ENCODE assay signal across 15 cellular contexts in the genomic region with DNA sequence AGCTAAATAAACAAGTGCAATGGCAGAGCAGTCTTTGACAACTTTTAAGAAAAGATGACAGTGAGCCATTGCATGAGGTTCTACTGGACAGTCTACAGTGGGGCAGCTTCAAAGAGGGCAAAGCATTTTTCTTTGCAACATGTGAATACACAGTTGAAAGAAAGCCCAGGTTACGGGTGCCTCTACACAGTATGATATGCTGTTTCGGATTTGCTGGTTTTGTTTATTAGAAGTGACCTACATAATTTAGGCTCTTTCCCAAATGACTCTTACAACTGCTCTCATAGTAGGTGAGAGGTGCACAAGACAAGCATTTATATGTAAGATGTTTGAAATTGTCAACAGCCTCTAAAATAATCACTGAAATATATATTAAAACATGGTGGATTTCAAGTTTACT.
DNase-seq lines count a peak whose midpoint lies in the region; FAIRE-seq and TF ChIP-seq lines count a peak whose summit lies in the region.
"Had no signal": no experiment of that assay in that cellular context is flagged by ENCODE, and none has a peak within 500 bp of the region (broad histone marks: within the 10 kb centered on the region; RNA-seq: fewer than 3 reads in every experiment).

No MANE protein-coding gene starts in this region.

- H3K36me3 Mint-ChIP-seq in endothelial cell (ENCODE audit: low read depth, unreplicated experiment), result peaks cover 9% of the 10 kb centered on the region
- no peaks in the 10 kb centered on the region for H3K36me3 Mint-ChIP-seq in activated naive CD4-positive, alpha-beta T cell treated with anti-CD3 and anti-CD28 coated beads for 36 hours (ENCODE audit: low read depth)
- H3K36me3 Mint-ChIP-seq: T-cell had no signal

- peaks cover 52% of the 10 kb centered on the region for H3F3A ChIP-seq in MM.1S (ENCODE audit: insufficient read depth, low read length)

- no peaks in the 10 kb centered on the region for H3K9me3 ChIP-seq in BLaER1 treated with 17β-estradiol and CSF1 and Interleukin-3, amounts not matched to agents 10 nM and 100 nM (replicated peaks in 1 of 11)
- H3K9me3 ChIP-seq in MM.1S (replicated peaks; ENCODE audit: insufficient read depth, low read length), result no peaks in the 10 kb centered on the region
- H3K9me3 ChIP-seq in mammary epithelial cell (replicated peaks; ENCODE audit: insufficient read depth, low read length), result no peaks in the 10 kb centered on the region
- H3K9me3 ChIP-seq: A549, SK-N-SH had no signal

- 57% methylated on average over 2 of the region's 2 CpGs for WGBS in mammary epithelial cell (ENCODE audit: low coverage, missing lambda C conversion rate)

- H2AFZ ChIP-seq in MM.1S (ENCODE audit: low read length), result no peak overlapping the region
- no peak overlapping the region for H2AFZ ChIP-seq in mammary epithelial cell (ENCODE audit: low read depth, low read length)

- H3K4me3 ChIP-seq in BLaER1 treated with 17β-estradiol and CSF1 and Interleukin-3, amounts not matched to agents 10 nM and 100 nM, result peak overlapping the region; percentile 60 to 90 (median 70)
- H3K4me3 ChIP-seq in MM.1S (ENCODE audit: low read length) (peak overlapping the region; percentile 71), mammary epithelial cell (replicated peaks in 1 of 3; ENCODE audit: insufficient read depth in 1 of 3, low read depth in 2 of 3, low read length in 3 of 3) (no peak overlapping the region)
- H3K4me3 ChIP-seq: A549 had no signal

- peak overlapping the region; percentile 68 to 95 (median 89) for H3K9ac ChIP-seq in BLaER1 treated with 17β-estradiol and CSF1 and Interleukin-3, amounts not matched to agents 10 nM and 100 nM
- H3K9ac ChIP-seq in MM.1S (ENCODE audit: low read length) (peak overlapping the region; percentile 88), mammary epithelial cell (ENCODE audit: insufficient read depth, low read length) (no peak overlapping the region)
- H3K9ac ChIP-seq: SK-N-SH had no signal

- peaks cover 67% of the 10 kb centered on the region for H3K4me1 Mint-ChIP-seq in endothelial cell (ENCODE audit: unreplicated experiment)
- peaks cover under 1% of the 10 kb centered on the region for H3K4me1 Mint-ChIP-seq in activated naive CD4-positive, alpha-beta T cell treated with anti-CD3 and anti-CD28 coated beads for 36 hours (ENCODE audit: low read depth)

- peak overlapping the region; percentile 90 to 99 (median 96) for H3K27ac ChIP-seq in BLaER1 treated with 17β-estradiol and CSF1 and Interleukin-3, amounts not matched to agents 10 nM and 100 nM
- H3K27ac ChIP-seq in MM.1S (ENCODE audit: low read length) (peak overlapping the region; percentile 97), mammary epithelial cell (ENCODE audit: insufficient read depth, low read depth, low read length) (no peak overlapping the region)
- H3K27ac ChIP-seq: A549 had no signal

- H3K4me3 Mint-ChIP-seq in endothelial cell (ENCODE audit: unreplicated experiment), result no peak overlapping the region
- no peak overlapping the region for H3K4me3 Mint-ChIP-seq in activated naive CD4-positive, alpha-beta T cell treated with anti-CD3 and anti-CD28 coated beads for 36 hours
- H3K4me3 Mint-ChIP-seq: CD14-positive monocyte, T-cell had no signal

- H3K4me1 ChIP-seq in BLaER1 treated with 17β-estradiol and CSF1 and Interleukin-3, amounts not matched to agents 10 nM and 100 nM, result peaks cover 24 to 88% (median 48%) of the 10 kb centered on the region in 10 experiments
- H3K4me1 ChIP-seq in MM.1S (ENCODE audit: low read length), result peaks cover 3% of the 10 kb centered on the region
- H3K4me1 ChIP-seq in mammary epithelial cell (ENCODE audit: insufficient read depth, low read length), result no peaks in the 10 kb centered on the region
- H3K4me1 ChIP-seq: A549 had no signal

- intact Hi-C loops in activated naive CD4-positive, alpha-beta T cell treated with anti-CD3 and anti-CD28 coated beads for 36 hours (cut with micrococcal nuclease), result no loop called here
- intact Hi-C loops in mammary epithelial cell (cut with micrococcal nuclease), result no loop called here

- H3K36me3 ChIP-seq in BLaER1 treated with 17β-estradiol and CSF1 and Interleukin-3, amounts not matched to agents 10 nM and 100 nM, result peaks cover 24 to 80% (median 55%) of the 10 kb centered on the region in 11 experiments; a peak in 20 of 22 replicates
- H3K36me3 ChIP-seq in MM.1S (replicated peaks; ENCODE audit: insufficient read depth, low read length), result no peaks in the 10 kb centered on the region; the same call in 1 of the 2 replicates
- no peaks in the 10 kb centered on the region for H3K36me3 ChIP-seq in mammary epithelial cell (ENCODE audit: insufficient read depth, low read length)

- TF ChIP-seq CTCF in MM.1S (IDR thresholded peaks at IDR 0.05; ENCODE audit: low read length) (no peak), endothelial cell (IDR thresholded peaks at IDR 0.05; ENCODE audit: unreplicated experiment) (no peak), mammary epithelial cell (conservative IDR thresholded peaks at IDR 0.05 in 1 of 2, IDR thresholded peaks at IDR 0.05 in 1 of 2; ENCODE audit: extremely low read depth in 1 of 2, insufficient read depth in 1 of 2, low read depth in 1 of 2, low read length in 2 of 2) (no peak)

- H3K27me3 ChIP-seq in BLaER1 treated with 17β-estradiol and CSF1 and Interleukin-3, amounts not matched to agents 10 nM and 100 nM, result no peaks in the 10 kb centered on the region
- H3K27me3 ChIP-seq in MM.1S (replicated peaks; ENCODE audit: insufficient read depth, low read length) (no peaks in the 10 kb centered on the region), mammary epithelial cell (ENCODE audit: insufficient read depth, low read length) (no peaks in the 10 kb centered on the region)

- peaks cover 5% of the 10 kb centered on the region for H3K27me3 Mint-ChIP-seq in endothelial cell (ENCODE audit: unreplicated experiment)
- H3K27me3 Mint-ChIP-seq in activated naive CD4-positive, alpha-beta T cell treated with anti-CD3 and anti-CD28 coated beads for 36 hours (ENCODE audit: low read depth), result peaks cover 19% of the 10 kb centered on the region

- no peak for DNase-seq in GM12891 (ENCODE audit: insufficient read length, low spot score)
- DNase-seq in MM.1S, result peak; percentile 62
- DNase-seq in endothelial cell (ENCODE audit: low spot score), result no peak
- DNase-seq in SHP77 (lab: John Stamatoyannopoulos, UW), result no peak
- no peak for DNase-seq in activated naive CD4-positive, alpha-beta T cell treated with anti-CD3 and anti-CD28 coated beads for 36 hours
- no peak for DNase-seq in mammary epithelial cell
- DNase-seq in RCC 7860 (ENCODE audit: low spot score), result no peak
- DNase-seq: H7, NCI-H187 treated with DMSO at 0.1 percent for 48 hours, NCI-H446 treated with DMSO at 0.1 percent for 48 hours, SK-N-SH, T-cell had no signal

- peak overlapping the region; percentile 79 to 100 (median 91) for H3K4me2 ChIP-seq in BLaER1 treated with 17β-estradiol and CSF1 and Interleukin-3, amounts not matched to agents 10 nM and 100 nM
- peak overlapping the region; percentile 96 for H3K4me2 ChIP-seq in MM.1S (ENCODE audit: low read depth, low read length)
- no peak overlapping the region for H3K4me2 ChIP-seq in mammary epithelial cell (ENCODE audit: insufficient read depth, low read depth, low read length)
- H3K4me2 ChIP-seq: A549, SK-N-SH had no signal

- in situ Hi-C loops in mammary epithelial cell (cut with MboI; ENCODE audit: low sequenced_read_pairs in 2 of 2), result no loop called here

- peaks cover 0 to 25% (median 0%) of the 10 kb centered on the region in 11 experiments; a peak in 6 of 22 replicates for H4K20me1 ChIP-seq in BLaER1 treated with 17β-estradiol and CSF1 and Interleukin-3, amounts not matched to agents 10 nM and 100 nM
- H4K20me1 ChIP-seq in MM.1S (ENCODE audit: insufficient read depth, low read length) (no peaks in the 10 kb centered on the region), mammary epithelial cell (ENCODE audit: insufficient read depth, low read length) (no peaks in the 10 kb centered on the region)

- BruUV-seq in mammary epithelial cell (replicated peaks; lab: Mats Ljungman, UMichigan), result no TSS peak

- CTCF ChIA-PET in activated naive CD4-positive, alpha-beta T cell treated with anti-CD3 and anti-CD28 coated beads for 36 hours (lab: Charles Lee), result interaction anchor here (0.6 to 0.7 kb wide), 3 partner anchors 88 to 241 kb away, joined by 3 to 5 read pairs (median 3); no protein-coding TSS in a partner anchor
- CTCF ChIA-PET in mammary epithelial cell (lab: Charles Lee; ENCODE audit: low non-redundant PET), result no interaction called here

- H3K79me2 ChIP-seq in MM.1S (ENCODE audit: low read length) (peaks cover 100% of the 10 kb centered on the region), mammary epithelial cell (ENCODE audit: insufficient read depth, low read length) (no peaks in the 10 kb centered on the region)

- no peaks in the 10 kb centered on the region for H3K9me3 Mint-ChIP-seq in endothelial cell (ENCODE audit: unreplicated experiment)
- no peaks in the 10 kb centered on the region for H3K9me3 Mint-ChIP-seq in activated naive CD4-positive, alpha-beta T cell treated with anti-CD3 and anti-CD28 coated beads for 36 hours
- H3K9me3 Mint-ChIP-seq: CD14-positive monocyte, T-cell had no signal

- FAIRE-seq in GM12891 (lab: Jason Lieb, UNC) (peak; percentile 45), RCC 7860 (lab: Jason Lieb, UNC) (no peak)
- FAIRE-seq: A549 had no signal

- TF ChIP-seq POLR2A in GM12891 (IDR thresholded peaks at IDR 0.05; ENCODE audit: low read depth, low read length), result no peak

- dilution Hi-C loops in mammary epithelial cell (cut with HindIII; ENCODE audit: low sequenced_read_pairs), result no loop called here

- H3K9me2 ChIP-seq in MM.1S (replicated peaks; ENCODE audit: insufficient read depth, low read length), result no peaks in the 10 kb centered on the region

- peak overlapping the region; percentile 85 for H3K27ac Mint-ChIP-seq in endothelial cell (ENCODE audit: unreplicated experiment)
- no peak overlapping the region for H3K27ac Mint-ChIP-seq in activated naive CD4-positive, alpha-beta T cell treated with anti-CD3 and anti-CD28 coated beads for 36 hours
- H3K27ac Mint-ChIP-seq: CD14-positive monocyte, T-cell had no signal

TF ChIP-seq in GM12891, 5 proteins besides CTCF, POLR2A, EP300 and RAD21:
- TF ChIP-seq POU2F2 (IDR thresholded peaks at IDR 0.05; ENCODE audit: low read depth, low read length) (no peak), PAX5 (IDR thresholded peaks at IDR 0.05; ENCODE audit: insufficient read depth, low read length, severe bottlenecking) (no peak), TAF1 (IDR thresholded peaks at IDR 0.05; ENCODE audit: low read depth, low read length) (no peak), POLR2AphosphoS5 (IDR thresholded peaks at IDR 0.05; ENCODE audit: low read depth, low read length) (no peak), SPI1 (IDR thresholded peaks at IDR 0.05; ENCODE audit: low read depth, low read length) (no peak)

Comparison
In these comparisons a context has a peak if more than half of its experiments do, and no peak if none do; other contexts are left out.
1. H3K4me3 ChIP-seq: peak in BLaER1 treated with 17β-estradiol and CSF1 and Interleukin-3, amounts not matched to agents 10 nM and 100 nM (10 of 10) and MM.1S (single experiment); none in mammary epithelial cell (0 of 3).